ENCODE assay signal across 2 cellular contexts in genomic region chr2:60508307-60508706, GRCh38.
TF ChIP-seq lines count a peak whose summit lies in the region.

No MANE protein-coding gene starts in this region.

TF ChIP-seq in GM23338, 12 proteins besides CTCF, POLR2A, EP300 and RAD21 (continued from another document):
- no peak for TF ChIP-seq EZH2 (IDR thresholded peaks at IDR 0.05; ENCODE audit: low read depth, unreplicated experiment)
- TF ChIP-seq POLR2AphosphoS5 (IDR thresholded peaks at IDR 0.05; ENCODE audit: low read depth): no peak
- no peak for TF ChIP-seq NANOG (IDR thresholded peaks at IDR 0.05; ENCODE audit: borderline replicate concordance)
- no peak for TF ChIP-seq STAT1 (IDR thresholded peaks at IDR 0.05; ENCODE audit: unreplicated experiment)
- no peak for TF ChIP-seq REST (IDR thresholded peaks at IDR 0.05; ENCODE audit: unreplicated experiment)
- no peak for TF ChIP-seq ZNF462 (CRISPR knock-in tag; IDR thresholded peaks at IDR 0.05)
- no peak for TF ChIP-seq EZH2phosphoT487 (IDR thresholded peaks at IDR 0.05; ENCODE audit: unreplicated experiment)
- no peak for TF ChIP-seq ZNF331 (CRISPR knock-in tag; IDR thresholded peaks at IDR 0.05; ENCODE audit: low read depth)
- no peak for TF ChIP-seq ZNF114 (CRISPR knock-in tag; IDR thresholded peaks at IDR 0.05)
- TF ChIP-seq JUNB (IDR thresholded peaks at IDR 0.05; ENCODE audit: unreplicated experiment): no peak
TF ChIP-seq in GM23338: peak in this region for 0.

TF ChIP-seq in WTC11, 78 proteins besides CTCF, POLR2A, EP300 and RAD21 (continued from another document):
- TF ChIP-seq ZNF263 (CRISPR knock-in tag; IDR thresholded peaks at IDR 0.05; ENCODE audit: low read depth) (no peak), ZNF396 (CRISPR knock-in tag; IDR thresholded peaks at IDR 0.05; ENCODE audit: borderline replicate concordance) (no peak), ZBTB21 (CRISPR knock-in tag; IDR thresholded peaks at IDR 0.05; ENCODE audit: borderline replicate concordance) (no peak), ZNF532 (CRISPR knock-in tag; IDR thresholded peaks at IDR 0.05; ENCODE audit: borderline replicate concordance) (no peak), AFF4 (CRISPR knock-in tag; IDR thresholded peaks at IDR 0.05; ENCODE audit: borderline replicate concordance) (no peak), CREB1 (CRISPR knock-in tag; IDR thresholded peaks at IDR 0.05) (no peak), ATF1 (CRISPR knock-in tag; IDR thresholded peaks at IDR 0.05) (no peak), CREM (CRISPR knock-in tag; IDR thresholded peaks at IDR 0.05) (no peak), RELA (CRISPR knock-in tag; IDR thresholded peaks at IDR 0.05; ENCODE audit: borderline replicate concordance) (no peak), ZSCAN18 (CRISPR knock-in tag; IDR thresholded peaks at IDR 0.05) (no peak), ZNF121 (CRISPR knock-in tag; IDR thresholded peaks at IDR 0.05) (no peak)
